8 cellular contexts compared by ENCODE assay signal in genomic region chr2:88692187-88692586, GRCh38. TPM values are rescaled to one million over a fixed set of nuclear protein-coding genes. Genes with fewer than 3 reads are reported as not detected.
A peak's percentile ranks its signal among the peaks of the same experiment; 100 is the strongest.
DNase-seq lines count a peak whose midpoint lies in the region; ATAC-seq and TF ChIP-seq lines count a peak whose summit lies in the region.

No MANE protein-coding gene starts in this region.

- peaks cover 9% of the 10 kb centered on the region for H3K36me3 Mint-ChIP-seq in endodermal cell (ENCODE audit: low read depth)

- peak overlapping the region; percentile 86 for H3K4me3 ChIP-seq in Jurkat, Clone E6-1 (ENCODE audit: low read length)
- H3K4me3 ChIP-seq in endodermal cell (ENCODE audit: low read length) (peak overlapping the region; percentile 97), tibial artery (peak overlapping the region; percentile 80 to 98)

- H3K9ac ChIP-seq in endodermal cell (ENCODE audit: extremely low read depth, low read length, poor library complexity, severe bottlenecking), result peak overlapping the region; percentile 54

- intact Hi-C loops in tibial artery (cut with DNase I; ENCODE audit: low total_unique reads), result no loop called here

- H3K36me3 ChIP-seq in endodermal cell (ENCODE audit: control insufficient read depth, insufficient read depth, low read length) (no peaks in the 10 kb centered on the region), tibial artery (no peaks in the 10 kb centered on the region)

- no peaks in the 10 kb centered on the region for H3K27me3 Mint-ChIP-seq in endodermal cell (ENCODE audit: insufficient read depth)

- H3K4me1 ChIP-seq in endodermal cell (ENCODE audit: control insufficient read depth, insufficient read depth, low read length) (no peaks in the 10 kb centered on the region), tibial artery (peaks cover 0 to 28% (median 18%) of the 10 kb centered on the region in 4 donors)

- peaks cover 14% of the 10 kb centered on the region for H3K4me1 Mint-ChIP-seq in endodermal cell

- H3K9me3 ChIP-seq in endodermal cell (ENCODE audit: control insufficient read depth, low read length) (peaks cover 28% of the 10 kb centered on the region), tibial artery (no peaks in the 10 kb centered on the region)

- TF ChIP-seq CTCF in endodermal cell (conservative IDR thresholded peaks at IDR 0.05) (no peak), tibial artery (IDR thresholded peaks at IDR 0.05) (no peak)

- peak overlapping the region; percentile 88 for H3K4me3 Mint-ChIP-seq in endodermal cell

- no peaks in the 10 kb centered on the region for H3K27me3 ChIP-seq in endodermal cell (ENCODE audit: control insufficient read depth, insufficient read depth, low read length, poor library complexity, severe bottlenecking)
- H3K27me3 ChIP-seq in tibial artery, result no peaks in the 10 kb centered on the region

- no peak overlapping the region for H3K27ac ChIP-seq in endodermal cell (ENCODE audit: low read depth, low read length)
- peak overlapping the region; percentile 73 to 78 for H3K27ac ChIP-seq in tibial artery

- peaks cover 35% of the 10 kb centered on the region for H3K9me3 Mint-ChIP-seq in endodermal cell

- WGBS in endodermal cell (ENCODE audit: insufficient coverage in 1 of 2, insufficient read length in 1 of 2), 2 experiments, result 9% methylated on average over 11 of the region's 11 CpGs; no CpG with 5 or more reads in 1 of the 2 experiments

- DNase-seq in DMS53 treated with DMSO at 0.1 percent for 48 hours (lab: John Stamatoyannopoulos, UW; ENCODE audit: unreplicated experiment), result peak; percentile 17
- DNase-seq in Jurkat, Clone E6-1 (ENCODE audit: low read depth, low spot score), result peak; percentile 23
- peak; percentile 10 to 20 for DNase-seq in activated CD4-positive, alpha-beta T cell treated with anti-CD3 and anti-CD28 coated beads for 4 hours
- DNase-seq in endodermal cell, result peak; percentile 70
- DNase-seq in myocyte (ENCODE audit: low read depth), result peak; percentile 20
- DNase-seq in tibial artery, result peak in 1 of 2 donors; percentile 39

- ATAC-seq in GM21381 (IDR thresholded peaks at IDR 0.05; ENCODE audit: unreplicated experiment) (no peak), HG02623 (IDR thresholded peaks at IDR 0.05; ENCODE audit: unreplicated experiment) (no peak)

- H3K27ac Mint-ChIP-seq in endodermal cell, result peak overlapping the region; percentile 65

RNA-seq across cellular contexts. Expression of gene RPIA, which starts 0.7 kb away (rescaled TPM):
- polyA plus RNA-seq in Jurkat, Clone E6-1 (2012; ENCODE audit: insufficient read depth, insufficient read length), result 71.3 TPM
- total RNA-seq in endodermal cell (10 to 100 TPM; 16.2 to 26.0 TPM), myocyte (5.2 and 5.8 TPM in 2 replicates)
- polyA plus RNA-seq in endodermal cell (2013, experiment 1 of 2), result 23.4 TPM
- polyA plus RNA-seq in endodermal cell (2013, experiment 2 of 2), result 22.4 TPM
- polyA plus RNA-seq in myocyte (2012), result 9.8 TPM
